Comparison of ENCODE assay signal across 1 cellular context in the genomic region with DNA sequence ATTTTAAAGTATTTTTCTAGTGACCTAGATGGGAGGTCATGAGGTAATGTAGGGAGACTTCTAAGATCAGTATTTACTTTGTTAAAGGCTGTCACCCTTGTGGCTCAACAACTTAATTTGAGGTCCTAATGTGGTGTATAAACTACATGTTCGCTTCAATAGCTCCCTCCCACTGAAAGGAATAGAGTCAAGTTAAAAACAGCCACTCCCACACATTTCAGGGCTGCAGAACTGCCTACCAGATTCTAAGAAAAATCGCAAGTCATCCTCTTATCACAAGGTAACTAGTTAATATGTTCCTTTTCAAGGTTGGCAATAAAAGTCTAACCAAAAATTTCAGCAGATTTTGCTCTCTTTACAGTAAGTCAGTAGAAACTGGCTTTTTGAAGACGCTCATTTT.
TF ChIP-seq lines count a peak whose summit lies in the region.

No MANE protein-coding gene starts in this region.

TF ChIP-seq in K562, 482 proteins besides CTCF, POLR2A, EP300 and RAD21 (continued from another document):
- TF ChIP-seq, protein P1, sequence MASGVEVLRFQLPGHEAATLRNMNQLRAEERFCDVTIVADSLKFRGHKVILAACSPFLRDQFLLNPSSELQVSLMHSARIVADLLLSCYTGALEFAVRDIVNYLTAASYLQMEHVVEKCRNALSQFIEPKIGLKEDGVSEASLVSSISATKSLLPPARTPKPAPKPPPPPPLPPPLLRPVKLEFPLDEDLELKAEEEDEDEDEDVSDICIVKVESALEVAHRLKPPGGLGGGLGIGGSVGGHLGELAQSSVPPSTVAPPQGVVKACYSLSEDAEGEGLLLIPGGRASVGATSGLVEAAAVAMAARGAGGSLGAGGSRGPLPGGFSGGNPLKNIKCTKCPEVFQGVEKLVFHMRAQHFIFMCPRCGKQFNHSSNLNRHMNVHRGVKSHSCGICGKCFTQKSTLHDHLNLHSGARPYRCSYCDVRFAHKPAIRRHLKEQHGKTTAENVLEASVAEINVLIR (CRISPR knock-in tag; IDR thresholded peaks at IDR 0.05): no peak
- TF ChIP-seq FOXA1 (IDR thresholded peaks at IDR 0.05; ENCODE audit: borderline replicate concordance) (no peak), BMI1 (IDR thresholded peaks at IDR 0.05; ENCODE audit: low read length) (no peak), ZNF232 (CRISPR knock-in tag; IDR thresholded peaks at IDR 0.05) (no peak), MAZ (CRISPR knock-in tag; conservative IDR thresholded peaks at IDR 0.05 in 1 of 2, IDR thresholded peaks at IDR 0.05 in 1 of 2) (no peak), GABPB2 (CRISPR knock-in tag; conservative IDR thresholded peaks at IDR 0.05) (no peak), IRF2 (CRISPR knock-in tag; IDR thresholded peaks at IDR 0.05) (no peak), BHLHE40 (IDR thresholded peaks at IDR 0.05; ENCODE audit: low read length) (no peak)
